ENCODE assay signal across 8 cellular contexts in genomic region chr9:100602302-100602930, GRCh38. TPM values are rescaled to one million over a fixed set of nuclear protein-coding genes. Genes with fewer than 3 reads are reported as not detected.
DNase-seq lines count a peak whose midpoint lies in the region; ATAC-seq and TF ChIP-seq lines count a peak whose summit lies in the region.

No MANE protein-coding gene starts in this region.

- H3K4me1 ChIP-seq in body of pancreas (peaks cover 11% of the 10 kb centered on the region), left lung (peaks cover 0 to 4% of the 10 kb centered on the region in 2 donors)

- H3K27me3 ChIP-seq in AG04450 (ENCODE audit: control insufficient read depth, insufficient read depth, low read length) (peaks cover 3% of the 10 kb centered on the region), H7 (ENCODE audit: control insufficient read depth, insufficient read depth, low read length) (no peaks in the 10 kb centered on the region), body of pancreas (no peaks in the 10 kb centered on the region), left lung (no peaks in the 10 kb centered on the region)

- TF ChIP-seq CTCF in AG04450 (IDR thresholded peaks at IDR 0.05; ENCODE audit: low read depth, low read length) (peak; percentile 82), body of pancreas (IDR thresholded peaks at IDR 0.05) (peak in 6 of 7 experiments; percentile 47 to 78 (median 62)), left lung (IDR thresholded peaks at IDR 0.05) (peak; percentile 42 to 45)

- POLR2A ChIA-PET in AG04450 (lab: Yijun Ruan, JAX) = no interaction called here

- WGBS in body of pancreas, 2 donors = 20 to 29% methylated on average over 3 of the region's 3 CpGs

- CTCF ChIA-PET in AG04450 (lab: Charles Lee) = interaction anchor here (0.5 to 5.3 kb wide), 55 partner anchors 8 to 885 kb away, joined by 3 to 277 read pairs (median 4); partner anchors contain the start of gene CAVIN4

- intact Hi-C loops in body of pancreas (cut with DNase I) = loop anchor here (10.0 kb wide), 2 partner anchors 632 to 712 kb away; no protein-coding TSS in a partner anchor
- intact Hi-C loops in left lung (cut with DNase I) = no loop called here

- peak; percentile 47 for ATAC-seq in body of pancreas
- ATAC-seq in left lung = peak; percentile 59
- ATAC-seq in GM19463 (IDR thresholded peaks at IDR 0.05; ENCODE audit: unreplicated experiment) = no peak

- H3K9me3 ChIP-seq in AG04450 (ENCODE audit: control insufficient read depth, insufficient read depth, low read length) = no peaks in the 10 kb centered on the region
- no peaks in the 10 kb centered on the region for H3K9me3 ChIP-seq in body of pancreas
- H3K9me3 ChIP-seq in left lung = no peaks in the 10 kb centered on the region

- no peak for TF ChIP-seq POLR2A in body of pancreas (IDR thresholded peaks at IDR 0.05)

- H3K4me3 ChIP-seq in AG04450 (ENCODE audit: low read depth, low read length) (no peak overlapping the region), H7 (ENCODE audit: insufficient read depth, low read depth, low read length) (no peak overlapping the region), body of pancreas (no peak overlapping the region), left lung (no peak overlapping the region)

- no peaks in the 10 kb centered on the region for H3K36me3 ChIP-seq in H7 (replicated peaks; ENCODE audit: control insufficient read depth, insufficient read depth, low read length)
- no peaks in the 10 kb centered on the region for H3K36me3 ChIP-seq in body of pancreas (replicated peaks in 1 of 2; ENCODE audit: insufficient read depth in 1 of 2, low read depth in 2 of 2)
- no peaks in the 10 kb centered on the region for H3K36me3 ChIP-seq in left lung

- DNase-seq in AG04450 (ENCODE audit: low read depth, low spot score) (no peak), H7 (peak; percentile 51), NCI-H345 (lab: John Stamatoyannopoulos, UW) (peak; percentile 70), body of pancreas (peak; percentile 44 to 68 (median 54)), left lung (no peak), SKM-1 treated with dmso at 0.1 percent for 144 hours (lab: John Stamatoyannopoulos, UW; ENCODE audit: unreplicated experiment) (no peak)
- no peak for DNase-seq in activated CD4-positive, alpha-beta T cell treated with anti-CD3 and anti-CD28 coated beads for 1 hour

- no peak overlapping the region for H3K27ac ChIP-seq in AG04450 (ENCODE audit: low read depth, low read length)
- H3K27ac ChIP-seq in body of pancreas = no peak overlapping the region
- no peak overlapping the region for H3K27ac ChIP-seq in left lung

RNA-seq across cellular contexts. Expression of gene CAVIN4, which starts 24.5 kb away (rescaled TPM):
- 0.58 and 0.71 TPM in 2 replicates for polyA plus RNA-seq in AG04450 (2011; rRNA removed)
- polyA minus RNA-seq in AG04450 (2011; rRNA and poly(A)+ RNA removed) = 0.46 and 0.83 TPM in 2 replicates
- total RNA-seq in H7 (2014; rRNA removed; shearing (Covaris generic)) = 1.6 and 3.1 TPM in 2 replicates
- under 1 TPM in 1 of 2 donors, not detected in 1; 0.33 TPM for total RNA-seq in body of pancreas
- total RNA-seq in left lung = 1 to 10 TPM in 1 of 2 donors, under 1 TPM in 1; 0.85 to 1.0 TPM

Comparison
In these comparisons a context has a peak if more than half of its experiments do, and no peak if none do; other contexts are left out.
1. DNase-seq: peak in H7 (single experiment), NCI-H345 (single experiment) and body of pancreas (4 of 4); none in AG04450 (single experiment), left lung (0 of 2), SKM-1 treated with dmso at 0.1 percent for 144 hours (single experiment) and activated CD4-positive, alpha-beta T cell treated with anti-CD3 and anti-CD28 coated beads for 1 hour (single experiment).
2. Peak in every context shown above with its lines, with median percentiles within 50 percentile points of each other: CTCF ChIP-seq.